1 cellular context compared by ENCODE assay signal in the genomic region with DNA sequence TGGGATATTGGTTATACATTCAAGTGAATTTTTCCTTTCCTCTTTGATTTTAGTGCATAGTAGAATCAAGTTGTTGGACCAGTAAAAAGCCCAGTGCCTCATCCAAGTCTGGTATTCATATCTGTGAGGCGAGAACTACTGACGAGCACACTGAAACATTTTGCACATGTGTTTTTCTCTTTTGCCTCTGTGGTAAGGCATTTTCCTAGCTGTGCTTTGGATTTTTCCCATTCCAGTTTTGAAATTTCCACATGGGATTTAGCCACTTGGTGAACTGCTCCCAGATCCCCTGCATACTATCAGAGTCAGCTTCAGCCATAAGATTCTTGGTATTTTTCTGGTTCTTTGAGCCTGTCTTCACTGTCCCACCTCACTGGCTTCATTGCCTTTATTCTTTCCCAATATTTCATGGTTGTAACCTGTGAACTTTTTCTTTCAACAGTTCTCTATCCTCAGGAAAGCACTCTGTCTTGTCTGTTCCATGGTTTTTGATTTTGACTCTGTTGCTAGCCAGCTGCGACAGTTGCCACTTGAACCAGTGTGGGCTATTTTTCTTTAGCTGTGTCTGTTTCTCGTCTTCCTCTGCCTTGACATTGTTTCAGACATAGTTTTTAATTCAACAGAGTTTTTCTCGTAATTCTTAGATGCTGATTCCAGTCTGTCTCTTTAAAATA.
TF ChIP-seq lines count a peak whose summit lies in the region.

No MANE protein-coding gene starts in this region.

TF ChIP-seq in SK-N-SH treated with all-trans-retinoic acid at 6 μM for 48 hours, 23 proteins besides CTCF, POLR2A, EP300 and RAD21 (continued from another document):
- TF ChIP-seq BACH2 (CRISPR knock-in tag; IDR thresholded peaks at IDR 0.05; ENCODE audit: borderline replicate concordance) = no peak
- TF ChIP-seq, protein P1, sequence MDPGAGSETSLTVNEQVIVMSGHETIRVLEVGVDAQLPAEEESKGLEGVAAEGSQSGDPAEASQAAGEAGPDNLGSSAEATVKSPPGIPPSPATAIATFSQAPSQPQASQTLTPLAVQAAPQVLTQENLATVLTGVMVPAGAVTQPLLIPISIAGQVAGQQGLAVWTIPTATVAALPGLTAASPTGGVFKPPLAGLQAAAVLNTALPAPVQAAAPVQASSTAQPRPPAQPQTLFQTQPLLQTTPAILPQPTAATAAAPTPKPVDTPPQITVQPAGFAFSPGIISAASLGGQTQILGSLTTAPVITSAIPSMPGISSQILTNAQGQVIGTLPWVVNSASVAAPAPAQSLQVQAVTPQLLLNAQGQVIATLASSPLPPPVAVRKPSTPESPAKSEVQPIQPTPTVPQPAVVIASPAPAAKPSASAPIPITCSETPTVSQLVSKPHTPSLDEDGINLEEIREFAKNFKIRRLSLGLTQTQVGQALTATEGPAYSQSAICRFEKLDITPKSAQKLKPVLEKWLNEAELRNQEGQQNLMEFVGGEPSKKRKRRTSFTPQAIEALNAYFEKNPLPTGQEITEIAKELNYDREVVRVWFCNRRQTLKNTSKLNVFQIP (CRISPR knock-in tag; IDR thresholded peaks at IDR 0.05; ENCODE audit: borderline replicate concordance, low read depth) = no peak
